ENCODE assay signal across 9 cellular contexts in genomic region chr15:31335991-31336942, GRCh38. TPM values are rescaled to one million over a fixed set of nuclear protein-coding genes. Genes with fewer than 3 reads are reported as not detected.
DNase-seq lines count a peak whose midpoint lies in the region; ATAC-seq and TF ChIP-seq lines count a peak whose summit lies in the region.
"Had no signal": no experiment of that assay in that cellular context is flagged by ENCODE, and none has a peak within 500 bp of the region (broad histone marks: within the 10 kb centered on the region; RNA-seq: fewer than 3 reads in every experiment).

No MANE protein-coding gene starts in this region.

- H3K36me3 ChIP-seq in DOHH2 (ENCODE audit: control insufficient read depth, low read length) (peaks cover 49% of the 10 kb centered on the region), right atrium auricular region (no peaks in the 10 kb centered on the region)

- H3K4me3 Mint-ChIP-seq in activated CD4-positive, alpha-beta memory T cell treated with anti-CD3 and anti-CD28 coated beads for 36 hours: no peak overlapping the region
- no peak overlapping the region for H3K4me3 Mint-ChIP-seq in stimulated activated effector memory CD8-positive, alpha-beta T cell treated with anti-CD3 and anti-CD28 coated beads, Interleukin-12 subunit alpha, Interleukin-12 subunit beta, amount 100 ng/mL, for 72 hours

- H3K27me3 Mint-ChIP-seq in activated CD4-positive, alpha-beta memory T cell treated with anti-CD3 and anti-CD28 coated beads for 36 hours: no peaks in the 10 kb centered on the region

- intact Hi-C loops in activated CD4-positive, alpha-beta memory T cell treated with anti-CD3 and anti-CD28 coated beads for 36 hours (cut with micrococcal nuclease): no loop called here

- no peaks in the 10 kb centered on the region for H3K9me2 ChIP-seq in DOHH2 (replicated peaks; ENCODE audit: control insufficient read depth, low read length)

- H4K20me1 ChIP-seq in DOHH2 (ENCODE audit: control insufficient read depth, insufficient read depth, low read depth, low read length): peaks cover 11% of the 10 kb centered on the region; the same call in 1 of the 2 replicates

- no peaks in the 10 kb centered on the region for H3K9me3 ChIP-seq in DOHH2 (ENCODE audit: control insufficient read depth, insufficient read depth, low read length)
- no peaks in the 10 kb centered on the region for H3K9me3 ChIP-seq in right atrium auricular region

- peak overlapping the region; percentile 67 for H3K4me3 ChIP-seq in DOHH2 (ENCODE audit: low read length)
- no peak overlapping the region for H3K4me3 ChIP-seq in right atrium auricular region

- H3K79me2 ChIP-seq in DOHH2 (ENCODE audit: control insufficient read depth, low read length): peaks cover 100% of the 10 kb centered on the region

- no peak for TF ChIP-seq CTCF in DOHH2 (IDR thresholded peaks at IDR 0.05; ENCODE audit: low read depth, low read length, poor library complexity, severe bottlenecking)
- no peak for TF ChIP-seq CTCF in right atrium auricular region (IDR thresholded peaks at IDR 0.05)

- ATAC-seq in stimulated activated effector memory CD8-positive, alpha-beta T cell treated with anti-CD3 and anti-CD28 coated beads, Interleukin-12 subunit alpha, Interleukin-12 subunit beta, amount 100 ng/mL, for 72 hours: no peak
- ATAC-seq in GM19455 (IDR thresholded peaks at IDR 0.05; ENCODE audit: unreplicated experiment): no peak

- H3K9me3 Mint-ChIP-seq in activated CD4-positive, alpha-beta memory T cell treated with anti-CD3 and anti-CD28 coated beads for 36 hours: no peaks in the 10 kb centered on the region
- no peaks in the 10 kb centered on the region for H3K9me3 Mint-ChIP-seq in stimulated activated effector memory CD8-positive, alpha-beta T cell treated with anti-CD3 and anti-CD28 coated beads, Interleukin-12 subunit alpha, Interleukin-12 subunit beta, amount 100 ng/mL, for 72 hours

- CTCF ChIA-PET in activated CD4-positive, alpha-beta memory T cell treated with anti-CD3 and anti-CD28 coated beads for 36 hours (lab: Charles Lee): no interaction called here

- peak overlapping the region; percentile 89 for H3K4me2 ChIP-seq in DOHH2 (ENCODE audit: low read length)

- peak overlapping the region; percentile 83 for H3K27ac ChIP-seq in DOHH2 (ENCODE audit: low read depth, low read length)
- H3K27ac ChIP-seq in right atrium auricular region: peak overlapping the region; percentile 99 to 100

- no peak for DNase-seq in activated CD4-positive, alpha-beta memory T cell treated with anti-CD3 and anti-CD28 coated beads for 36 hours
- no peak for DNase-seq in right atrium auricular region (ENCODE audit: low spot score)
- DNase-seq in stimulated activated effector memory CD8-positive, alpha-beta T cell treated with anti-CD3 and anti-CD28 coated beads, Interleukin-12 subunit alpha, Interleukin-12 subunit beta, amount 100 ng/mL, for 72 hours (ENCODE audit: low spot score in 2 of 2): no peak
- no peak for DNase-seq in stimulated activated naive CD4-positive, alpha-beta T cell (lab: John Stamatoyannopoulos, UW)
- no peak for DNase-seq in central memory CD4-positive, alpha-beta T cell
- no peak for DNase-seq in NCI-H1105 treated with DMSO at 0.1 percent for 48 hours (lab: John Stamatoyannopoulos, UW)
- DNase-seq: NCI-H1436 treated with DMSO at 0.1 percent for 48 hours had no signal

- H3K4me1 ChIP-seq in DOHH2 (ENCODE audit: control insufficient read depth, low read length) (peaks cover 100% of the 10 kb centered on the region), right atrium auricular region (peaks cover 0 to 100% of the 10 kb centered on the region in 2 donors)

- H3K4me1 Mint-ChIP-seq in activated CD4-positive, alpha-beta memory T cell treated with anti-CD3 and anti-CD28 coated beads for 36 hours (ENCODE audit: low read depth): peaks cover 97% of the 10 kb centered on the region
- peaks cover 90% of the 10 kb centered on the region for H3K4me1 Mint-ChIP-seq in stimulated activated effector memory CD8-positive, alpha-beta T cell treated with anti-CD3 and anti-CD28 coated beads, Interleukin-12 subunit alpha, Interleukin-12 subunit beta, amount 100 ng/mL, for 72 hours

- H3K27me3 ChIP-seq in DOHH2 (ENCODE audit: control insufficient read depth, low read length) (no peaks in the 10 kb centered on the region), right atrium auricular region (no peaks in the 10 kb centered on the region)

- POLR2A ChIA-PET in activated CD4-positive, alpha-beta memory T cell treated with anti-CD3 and anti-CD28 coated beads for 36 hours (lab: Charles Lee): interaction anchor here (0.6 to 1.1 kb wide), 2 partner anchors 11 to 696 kb away, joined by 3 to 4 read pairs; no protein-coding TSS in a partner anchor

- H3K27ac Mint-ChIP-seq in activated CD4-positive, alpha-beta memory T cell treated with anti-CD3 and anti-CD28 coated beads for 36 hours: peak overlapping the region; percentile 56
- H3K27ac Mint-ChIP-seq in stimulated activated effector memory CD8-positive, alpha-beta T cell treated with anti-CD3 and anti-CD28 coated beads, Interleukin-12 subunit alpha, Interleukin-12 subunit beta, amount 100 ng/mL, for 72 hours: peak overlapping the region; percentile 74

- H3K36me3 Mint-ChIP-seq in activated CD4-positive, alpha-beta memory T cell treated with anti-CD3 and anti-CD28 coated beads for 36 hours: peaks cover 1% of the 10 kb centered on the region
- H3K36me3 Mint-ChIP-seq in stimulated activated effector memory CD8-positive, alpha-beta T cell treated with anti-CD3 and anti-CD28 coated beads, Interleukin-12 subunit alpha, Interleukin-12 subunit beta, amount 100 ng/mL, for 72 hours: peaks cover 34% of the 10 kb centered on the region

- peaks cover 54% of the 10 kb centered on the region for H3F3A ChIP-seq in DOHH2 (ENCODE audit: control insufficient read depth, insufficient read depth)

RNA-seq across cellular contexts. Expression of gene KLF13, which starts 9.6 kb away (rescaled TPM):
- total RNA-seq in activated CD4-positive, alpha-beta memory T cell treated with anti-CD3 and anti-CD28 coated beads for 36 hours: 100 to 1,000 TPM; 134 to 145 TPM
- total RNA-seq in right atrium auricular region: 10 to 100 TPM; 52.8 to 54.6 TPM
